In genomic region chr3:60737633-60738399, GRCh38 we compare ENCODE assay signal across 22 cellular contexts.
"Had no signal": no experiment of that assay in that cellular context is flagged by ENCODE, and none has a peak within 500 bp of the region (broad histone marks: within the 10 kb centered on the region; RNA-seq: fewer than 3 reads in every experiment).

No MANE protein-coding gene starts in this region.

- H3K27ac ChIP-seq: foreskin keratinocyte, gastroesophageal sphincter, heart left ventricle, lower lobe of right lung, pancreas, right lobe of liver, thoracic aorta, tibial nerve, upper lobe of left lung had no signal

- ATAC-seq: effector memory CD8-positive, alpha-beta T cell; foreskin keratinocyte; gastroesophageal sphincter; heart left ventricle; left colon; left ventricle myocardium superior; lower lobe of right lung; naive thymus-derived CD8-positive, alpha-beta T cell; pancreas; stimulated activated naive B cell treated with anti-CD40 and anti-IgM and Interleukin-4, amounts not matched to agents 10 μg/mL and 1 μg/mL and 100 μg/mL, for 72 hours had no signal

- H3K36me3 Mint-ChIP-seq: stimulated activated naive B cell treated with anti-CD40 and anti-IgM and Interleukin-4, amounts not matched to agents 10 μg/mL and 1 μg/mL and 100 μg/mL, for 72 hours had no signal

- H3K4me3 ChIP-seq: gastroesophageal sphincter, heart left ventricle, lower lobe of right lung, pancreas, right lobe of liver, thoracic aorta, tibial nerve, upper lobe of left lung had no signal

- H3K36me3 ChIP-seq: gastroesophageal sphincter, heart left ventricle, lower lobe of right lung, pancreas, right lobe of liver, thoracic aorta, tibial nerve, upper lobe of left lung had no signal

- H3K4me3 Mint-ChIP-seq: effector memory CD8-positive, alpha-beta T cell; naive thymus-derived CD8-positive, alpha-beta T cell; nephron progenitor cell; stimulated activated naive B cell treated with anti-CD40 and anti-IgM and Interleukin-4, amounts not matched to agents 10 μg/mL and 1 μg/mL and 100 μg/mL, for 72 hours; stimulated activated naive CD8-positive, alpha-beta T cell treated with anti-CD3 and anti-CD28 coated beads, Interleukin-15, Interleukin-2, amounts not matched to agents 100 ng/mL and 50 ng/mL, for 24 hours had no signal

- DNase-seq: cortex of kidney; effector memory CD8-positive, alpha-beta T cell; foreskin keratinocyte; heart left ventricle; hippocampal formation; left colon; left ventricle myocardium superior; lower lobe of right lung; naive thymus-derived CD8-positive, alpha-beta T cell; nephron progenitor cell; occipital lobe; pancreas; right lobe of liver; small intestine; stimulated activated CD4-positive, alpha-beta T cell treated with anti-CD3 and anti-CD28 coated beads, Interleukin-15, amount 100 ng/mL, for 24 hours; stimulated activated CD4-positive, alpha-beta T cell treated with anti-CD3 and anti-CD28 coated beads, Interleukin-2, amount 100 ng/mL, for 48 hours; stimulated activated naive B cell treated with anti-CD40 and anti-IgM and Interleukin-4, amounts not matched to agents 10 μg/mL and 1 μg/mL and 100 μg/mL, for 72 hours; upper lobe of left lung had no signal

- H3K9me3 ChIP-seq: heart left ventricle, lower lobe of right lung, pancreas, right lobe of liver, thoracic aorta, tibial nerve, upper lobe of left lung had no signal

- H3K4me1 Mint-ChIP-seq: naive thymus-derived CD8-positive, alpha-beta T cell had no signal

- H3K9me3 Mint-ChIP-seq: effector memory CD8-positive, alpha-beta T cell; stimulated activated naive CD8-positive, alpha-beta T cell treated with anti-CD3 and anti-CD28 coated beads, Interleukin-15, Interleukin-2, amounts not matched to agents 100 ng/mL and 50 ng/mL, for 24 hours had no signal

- H3K27me3 Mint-ChIP-seq: effector memory CD8-positive, alpha-beta T cell; naive thymus-derived CD8-positive, alpha-beta T cell; stimulated activated naive B cell treated with anti-CD40 and anti-IgM and Interleukin-4, amounts not matched to agents 10 μg/mL and 1 μg/mL and 100 μg/mL, for 72 hours; stimulated activated naive CD8-positive, alpha-beta T cell treated with anti-CD3 and anti-CD28 coated beads, Interleukin-15, Interleukin-2, amounts not matched to agents 100 ng/mL and 50 ng/mL, for 24 hours had no signal

- H3K27ac Mint-ChIP-seq: effector memory CD8-positive, alpha-beta T cell; naive thymus-derived CD8-positive, alpha-beta T cell; nephron progenitor cell; stimulated activated naive B cell treated with anti-CD40 and anti-IgM and Interleukin-4, amounts not matched to agents 10 μg/mL and 1 μg/mL and 100 μg/mL, for 72 hours; stimulated activated naive CD8-positive, alpha-beta T cell treated with anti-CD3 and anti-CD28 coated beads, Interleukin-15, Interleukin-2, amounts not matched to agents 100 ng/mL and 50 ng/mL, for 24 hours had no signal

- H3K4me1 ChIP-seq: foreskin keratinocyte, gastroesophageal sphincter, lower lobe of right lung, pancreas, right lobe of liver, upper lobe of left lung had no signal

- H3K27me3 ChIP-seq: foreskin keratinocyte, gastroesophageal sphincter, heart left ventricle, pancreas, right lobe of liver, tibial nerve, upper lobe of left lung had no signal
